1 cellular context compared by ENCODE assay signal in genomic region chr5:65327582-65327981, GRCh38.
TF ChIP-seq lines count a peak whose summit lies in the region.

No MANE protein-coding gene starts in this region.

TF ChIP-seq in IMR-90, 13 proteins besides CTCF, POLR2A, EP300 and RAD21 (continued from another document):
- no peak for TF ChIP-seq BHLHE40 (IDR thresholded peaks at IDR 0.05; ENCODE audit: low read depth, low read length)
- no peak for TF ChIP-seq MXI1 (IDR thresholded peaks at IDR 0.05; ENCODE audit: borderline replicate concordance, low read depth, low read length)
- TF ChIP-seq NFE2L2 (IDR thresholded peaks at IDR 0.05; ENCODE audit: low read depth, low read length): no peak
- no peak for TF ChIP-seq MAZ (IDR thresholded peaks at IDR 0.05; ENCODE audit: borderline replicate concordance, low read depth, low read length)
- peak; percentile 78 for TF ChIP-seq MAFK (IDR thresholded peaks at IDR 0.05; ENCODE audit: low read depth, low read length)
- TF ChIP-seq FOS (IDR thresholded peaks at IDR 0.05; ENCODE audit: low read depth, low read length): no peak
- peak; percentile 54; the same call in 1 of the 2 replicates for TF ChIP-seq CEBPB (IDR thresholded peaks at IDR 0.05; ENCODE audit: low read depth, low read length)
